Comparison of ENCODE assay signal across 1 cellular context in the genomic region with DNA sequence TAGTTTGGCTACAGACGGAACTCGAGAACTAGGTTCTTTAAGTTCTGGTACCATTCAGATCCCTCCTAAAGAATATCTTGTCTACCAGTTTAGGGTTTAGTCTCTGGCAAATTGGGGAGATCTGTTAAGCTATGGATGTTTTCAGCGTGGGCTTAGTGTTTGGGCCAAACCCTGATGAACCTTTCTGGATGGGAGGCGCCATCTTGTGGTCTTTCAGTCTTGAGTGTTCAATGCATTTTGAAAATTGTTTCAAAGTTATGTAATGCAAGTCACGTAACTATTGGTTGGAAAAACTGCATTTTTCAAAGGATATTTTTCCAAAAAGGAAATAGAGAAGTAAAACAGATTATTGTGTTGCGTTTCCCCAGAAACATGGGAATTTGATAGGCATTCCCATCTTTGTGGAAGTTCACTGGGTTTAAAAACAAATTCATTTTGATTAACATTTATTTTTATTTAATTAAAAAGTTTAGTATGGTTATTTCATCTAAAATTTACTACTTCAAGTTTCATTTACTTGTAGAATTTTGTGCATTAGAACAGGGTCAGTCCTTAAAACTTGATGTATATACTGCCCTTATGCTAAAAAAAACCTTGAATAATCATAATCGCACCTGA.
TF ChIP-seq lines count a peak whose summit lies in the region.

No MANE protein-coding gene starts in this region.

TF ChIP-seq in HCT116, 20 proteins besides CTCF, POLR2A, EP300 and RAD21:
- TF ChIP-seq ZNF274 (IDR thresholded peaks at IDR 0.05; ENCODE audit: low read depth, low read length), result no peak
- TF ChIP-seq CBX3 (IDR thresholded peaks at IDR 0.05; ENCODE audit: low read depth), result peak; percentile 26; the same call in 1 of the 2 replicates
